In the genomic region with DNA sequence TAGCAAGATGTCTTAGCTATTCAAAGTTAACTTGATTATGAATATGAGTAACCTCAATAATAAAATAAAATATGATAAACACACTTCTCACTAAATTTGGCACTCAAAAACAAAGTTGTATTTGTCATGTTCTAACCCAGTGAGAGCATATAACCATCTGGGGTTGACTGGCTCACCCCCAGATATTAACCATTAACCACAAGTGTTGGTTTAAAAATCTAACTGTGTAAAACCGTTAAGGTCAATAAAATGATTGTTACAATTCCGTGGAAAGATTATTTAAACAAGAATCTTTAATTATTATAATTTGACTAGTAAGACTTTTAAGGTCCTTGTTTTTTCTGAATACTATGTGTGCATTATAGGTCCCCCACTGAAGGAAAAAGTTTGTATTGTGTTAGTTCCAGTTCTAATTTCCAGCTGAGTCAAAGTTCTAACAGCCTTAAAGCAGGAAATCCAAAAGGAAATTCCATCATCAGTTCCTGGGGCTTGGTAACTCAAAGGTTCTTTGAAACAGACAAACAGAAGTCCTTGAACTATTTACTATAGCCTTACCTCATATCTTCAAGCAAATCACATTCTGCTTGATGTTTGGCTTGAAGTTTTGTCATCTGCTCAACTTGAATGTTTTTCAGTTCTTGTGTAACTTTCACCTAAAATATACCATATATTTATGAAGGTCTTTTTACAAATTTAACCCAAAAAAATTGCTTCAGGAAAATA, we compare ENCODE assay signal across 8 cellular contexts. TPM values are rescaled to one million over a fixed set of nuclear protein-coding genes. Genes with fewer than 3 reads are reported as not detected.
A peak's percentile ranks its signal among the peaks of the same experiment; 100 is the strongest.
DNase-seq lines count a peak whose midpoint lies in the region; ATAC-seq, FAIRE-seq and TF ChIP-seq lines count a peak whose summit lies in the region.

No MANE protein-coding gene starts in this region.

- peak overlapping the region in 9 of 10 donors; percentile 16 to 96 (median 89) for H3K4me3 Mint-ChIP-seq in naive thymus-derived CD4-positive, alpha-beta T cell

- no peak overlapping the region for H3K27ac ChIP-seq in HUES48 (ENCODE audit: low read depth, low read length)
- no peak overlapping the region for H3K27ac ChIP-seq in naive thymus-derived CD4-positive, alpha-beta T cell (ENCODE audit: low read depth, low read length)

- peaks cover 10% of the 10 kb centered on the region for H3K27me3 ChIP-seq in HUES48 (ENCODE audit: control insufficient read depth, insufficient read depth, low read length)
- H3K27me3 ChIP-seq in naive thymus-derived CD4-positive, alpha-beta T cell (ENCODE audit: control insufficient read depth in 2 of 2, insufficient read depth in 2 of 2, low read length in 2 of 2) = no peaks in the 10 kb centered on the region

- H3K36me3 ChIP-seq in HUES48 (ENCODE audit: control insufficient read depth, insufficient read depth, low read length) = peaks cover 3% of the 10 kb centered on the region; the same call in 1 of the 2 replicates
- H3K36me3 ChIP-seq in naive thymus-derived CD4-positive, alpha-beta T cell (ENCODE audit: control insufficient read depth in 2 of 3, insufficient read depth in 3 of 3, low read length in 3 of 3) = peaks cover 0 to 12% (median 0%) of the 10 kb centered on the region in 3 experiments

- peak overlapping the region in 4 of 9 donors; percentile 19 to 97 (median 58) for H3K27ac Mint-ChIP-seq in naive thymus-derived CD4-positive, alpha-beta T cell

- no peak for ATAC-seq in naive thymus-derived CD4-positive, alpha-beta T cell
- no peak for ATAC-seq in HG03378 (IDR thresholded peaks at IDR 0.05; ENCODE audit: unreplicated experiment)

- H3K9me3 Mint-ChIP-seq in naive thymus-derived CD4-positive, alpha-beta T cell = peaks cover 0 to 5% (median 0%) of the 10 kb centered on the region in 11 donors

- H3K4me1 Mint-ChIP-seq in naive thymus-derived CD4-positive, alpha-beta T cell = peaks cover 22 to 70% (median 61%) of the 10 kb centered on the region in 7 donors

- H3K4me3 ChIP-seq in AG09309 (ENCODE audit: control insufficient read depth, low read depth, low read length) = peak overlapping the region; percentile 88; the same call in 1 of the 2 replicates
- peak overlapping the region; percentile 74; the same call in 1 of the 2 replicates for H3K4me3 ChIP-seq in HUES48 (ENCODE audit: low read depth, low read length)
- H3K4me3 ChIP-seq in cardiac fibroblast (replicated peaks in 1 of 2; ENCODE audit: low read depth in 2 of 2, low read length in 2 of 2) = peak overlapping the region in 1 of 2 donors; percentile 94
- no peak overlapping the region for H3K4me3 ChIP-seq in naive thymus-derived CD4-positive, alpha-beta T cell (ENCODE audit: low read length)

- intact Hi-C loops in naive thymus-derived CD4-positive, alpha-beta T cell (cut with micrococcal nuclease) = loop anchor here (2.0 to 5.0 kb wide), 8 partner anchors 167 to 1808 kb away; a partner anchor contains a TSS

- H3K36me3 Mint-ChIP-seq in naive thymus-derived CD4-positive, alpha-beta T cell = peaks cover 0 to 24% (median 0%) of the 10 kb centered on the region in 5 donors

- CTCF ChIA-PET in naive thymus-derived CD4-positive, alpha-beta T cell (lab: Charles Lee) = no interaction called here

- DNase-seq in AG09309 (ENCODE audit: low read depth) (no peak), cardiac fibroblast (ENCODE audit: low read depth in 2 of 2) (peak; percentile 60 to 69), Ammon's horn (ENCODE audit: low spot score) (no peak), GM12891 (ENCODE audit: insufficient read length, low spot score) (no peak), NCI-H1694 (lab: John Stamatoyannopoulos, UW) (no peak)
- no peak for DNase-seq in naive thymus-derived CD4-positive, alpha-beta T cell

- H3K9ac ChIP-seq in HUES48 (ENCODE audit: low read depth, low read length) = no peak overlapping the region

- no peaks in the 10 kb centered on the region for H3K27me3 Mint-ChIP-seq in naive thymus-derived CD4-positive, alpha-beta T cell

- no peaks in the 10 kb centered on the region for H3K9me3 ChIP-seq in HUES48 (ENCODE audit: control insufficient read depth, insufficient read depth, low read length)
- H3K9me3 ChIP-seq in naive thymus-derived CD4-positive, alpha-beta T cell (ENCODE audit: control insufficient read depth in 2 of 3, low read length in 3 of 3) = no peaks in the 10 kb centered on the region

- POLR2A ChIA-PET in naive thymus-derived CD4-positive, alpha-beta T cell (lab: Charles Lee) = no interaction called here

- peaks cover 15% of the 10 kb centered on the region for H3K4me1 ChIP-seq in HUES48 (ENCODE audit: control insufficient read depth, insufficient read depth, low read length)
- peaks cover 25 to 26% of the 10 kb centered on the region in 2 donors for H3K4me1 ChIP-seq in naive thymus-derived CD4-positive, alpha-beta T cell (ENCODE audit: control insufficient read depth in 2 of 2, insufficient read depth in 2 of 2, low read length in 2 of 2)

- no peak for FAIRE-seq in GM12891 (lab: Jason Lieb, UNC)

- TF ChIP-seq CTCF in AG09309 (IDR thresholded peaks at IDR 0.05; ENCODE audit: control insufficient read depth, insufficient read depth, low read depth, low read length, missing control alignments) (no peak), cardiac fibroblast (IDR thresholded peaks at IDR 0.05; ENCODE audit: low read depth, low read length) (no peak)

- no peak for TF ChIP-seq POLR2A in GM12891 (IDR thresholded peaks at IDR 0.05; ENCODE audit: low read depth, low read length)

TF ChIP-seq in GM12891, 5 proteins besides CTCF, POLR2A, EP300 and RAD21:
- TF ChIP-seq POLR2AphosphoS5 (IDR thresholded peaks at IDR 0.05; ENCODE audit: low read depth, low read length) (no peak), POU2F2 (IDR thresholded peaks at IDR 0.05; ENCODE audit: low read depth, low read length) (no peak), PAX5 (IDR thresholded peaks at IDR 0.05; ENCODE audit: insufficient read depth, low read length, severe bottlenecking) (no peak), SPI1 (IDR thresholded peaks at IDR 0.05; ENCODE audit: low read depth, low read length) (no peak), TAF1 (IDR thresholded peaks at IDR 0.05; ENCODE audit: low read depth, low read length) (no peak)

RNA-seq across cellular contexts. Expression of a gene that starts 2.5 kb away (rescaled TPM):
- 10 to 100 TPM; 48.3 to 69.9 (median 49.6) TPM for total RNA-seq in naive thymus-derived CD4-positive, alpha-beta T cell
- polyA plus RNA-seq in naive thymus-derived CD4-positive, alpha-beta T cell = 10 to 100 TPM; 18.3 to 20.2 TPM
- polyA plus RNA-seq in GM12891 (2012; ENCODE audit: low read depth, missing spikeins) = 30.8 TPM

Comparison
In these comparisons a context has a peak if more than half of its experiments do, and no peak if none do; other contexts are left out.
1. DNase-seq: peak in cardiac fibroblast (2 of 2); none in AG09309 (single experiment), naive thymus-derived CD4-positive, alpha-beta T cell (0 of 9), Ammon's horn (single experiment), GM12891 (single experiment) and NCI-H1694 (single experiment).